ENCODE assay signal across 26 cellular contexts in the genomic region with DNA sequence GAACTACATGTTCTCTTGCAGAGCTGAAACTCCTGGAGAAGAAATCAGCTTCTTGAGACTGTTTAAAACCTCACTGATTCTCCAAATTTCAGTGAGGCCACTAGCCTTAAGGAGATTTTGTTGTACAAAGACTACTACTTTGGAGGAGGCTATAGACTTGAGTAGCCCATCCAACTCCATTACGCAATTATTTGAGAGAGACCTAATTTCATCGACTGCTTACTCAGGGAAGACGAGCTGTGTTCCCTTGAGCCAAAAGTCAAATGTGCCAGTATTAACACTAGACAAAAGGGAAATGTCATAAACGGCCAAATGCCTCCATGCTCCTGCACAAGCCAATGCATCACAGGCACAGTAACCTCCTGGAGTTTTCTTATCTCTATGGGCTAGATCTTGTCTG.
"Had no signal": no experiment of that assay in that cellular context is flagged by ENCODE, and none has a peak within 500 bp of the region (broad histone marks: within the 10 kb centered on the region; RNA-seq: fewer than 3 reads in every experiment).

No MANE protein-coding gene starts in this region.

- H3K9me3 ChIP-seq: breast epithelium, esophagus squamous epithelium, gastroesophageal sphincter, mucosa of descending colon, tibial artery had no signal

- H3K4me3 ChIP-seq: breast epithelium, esophagus squamous epithelium, gastroesophageal sphincter, lung, mucosa of descending colon, stomach, tibial artery had no signal

- DNase-seq: activated CD4-positive, alpha-beta memory T cell treated with anti-CD3 and anti-CD28 coated beads for 36 hours; activated CD4-positive, alpha-beta T cell treated with anti-CD3 and anti-CD28 coated beads, Interleukin-2, amount 10 ng/mL, durations not matched to agents 24 days and 14 days; activated CD4-positive, CD25-positive, alpha-beta regulatory T cell treated with anti-CD3 and anti-CD28 coated beads, Interleukin-2, amount 50 U/mL, for 72 hours; activated CD8-positive, alpha-beta memory T cell treated with anti-CD3 and anti-CD28 coated beads, Interleukin-2, amount 50 U/mL, for 4 hours; activated effector memory CD4-positive, alpha-beta T cell treated with anti-CD3 and anti-CD28 coated beads, Interleukin-2, amount 50 U/mL, for 16 hours; activated naive CD4-positive, alpha-beta T cell treated with anti-CD3 and anti-CD28 coated beads, Interleukin-2, amount 50 U/mL, for 16 hours; activated T-cell treated with anti-CD3 and anti-CD28 coated beads, Interleukin-2, amount 50 U/mL, for 1 hour; amygdala; effector CD8-positive, alpha-beta T cell; esophagus squamous epithelium; hippocampal formation; immature natural killer cell; mucosa of descending colon; stimulated activated CD4-positive, alpha-beta T cell treated with anti-CD3 and anti-CD28 coated beads, Interleukin-15, amount 100 ng/mL, for 24 hours; stimulated activated CD4-positive, alpha-beta T cell treated with anti-CD3 and anti-CD28 coated beads, Interleukin-2, amount 100 ng/mL, for 24 hours; stimulated activated naive B cell treated with anti-CD40 and anti-IgM and Interleukin-4, amounts not matched to agents 10 μg/mL and 1 μg/mL and 100 μg/mL, for 72 hours; stomach; T-helper 17 cell; T1000; tibial artery; WERI-Rb-1 had no signal

- H3K27me3 ChIP-seq: breast epithelium, esophagus squamous epithelium, gastroesophageal sphincter, stomach, tibial artery had no signal

- ATAC-seq: gastroesophageal sphincter; left lobe of liver; mucosa of descending colon; natural killer cell treated with Interleukin-12 subunit alpha and Interleukin-12 subunit beta and Interleukin-15 and Interleukin-18, amount 100 ng/mL, for 72 hours; stimulated activated naive B cell treated with anti-CD40 and anti-IgM and Interleukin-4, amounts not matched to agents 10 μg/mL and 1 μg/mL and 100 μg/mL, for 72 hours; T-helper 17 cell had no signal

- H3K36me3 ChIP-seq: breast epithelium, esophagus squamous epithelium, gastroesophageal sphincter, stomach, tibial artery, WERI-Rb-1 had no signal

- H3K4me1 ChIP-seq: breast epithelium, stomach, tibial artery had no signal
